ENCODE assay signal across 31 cellular contexts in the genomic region with DNA sequence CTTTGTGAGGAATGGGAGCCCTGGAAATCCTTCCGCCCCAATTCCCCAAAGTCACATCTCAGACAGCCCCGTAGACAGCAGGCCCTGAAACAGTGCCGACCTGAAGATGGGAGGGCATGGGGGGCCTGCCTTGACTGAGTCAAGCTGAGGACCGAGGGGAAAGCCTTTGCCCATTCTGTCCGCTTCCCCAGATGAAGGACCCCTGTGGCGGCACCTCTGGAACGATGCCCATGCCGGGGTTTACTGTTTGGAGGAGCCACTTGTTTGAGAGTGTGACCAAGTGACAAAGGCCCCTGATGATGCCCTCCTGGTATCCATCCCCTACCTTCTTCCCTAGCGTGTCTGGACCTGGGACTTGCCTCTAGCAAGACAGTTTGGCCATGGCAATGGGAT. TPM values are rescaled to one million over a fixed set of nuclear protein-coding genes. Genes with fewer than 3 reads are reported as not detected.
"Had no signal": no experiment of that assay in that cellular context is flagged by ENCODE, and none has a peak within 500 bp of the region (broad histone marks: within the 10 kb centered on the region; RNA-seq: fewer than 3 reads in every experiment).

No MANE protein-coding gene starts in this region.

- H3K27ac Mint-ChIP-seq: activated CD8-positive, alpha-beta T cell treated with anti-CD3 and anti-CD28 coated beads, Interleukin-2, amount 10 ng/mL, durations not matched to agents 7 days and 5 days; activated naive CD4-positive, alpha-beta T cell treated with anti-CD3 and anti-CD28 coated beads for 36 hours; activated naive CD8-positive, alpha-beta T cell; activated T-helper 1 cell treated with anti-CD3 and anti-CD28 coated beads, Interleukin-12 subunit alpha, Interleukin-12 subunit beta, Interleukin-2, Interleukin-4 antibody, amounts not matched to agents 30 ng/mL and 10 ng/mL and 1 ng/mL, durations not matched to agents 14 hours and 24 hours and 36 hours; T-helper 1 cell treated with Interleukin-12 subunit alpha and Interleukin-12 subunit beta and Interleukin-4 antibody, amounts not matched to agents 30 μg/mL and 1 μg/mL, for 36 hours had no signal

- H3K36me3 ChIP-seq: adrenal gland, breast epithelium, MG63, SJCRH30 had no signal

- H3K4me3 ChIP-seq: adrenal gland, breast epithelium, MG63, SJCRH30 had no signal

- DNase-seq: activated CD4-positive, alpha-beta T cell treated with anti-CD3 and anti-CD28 coated beads for 4 hours; activated CD4-positive, alpha-beta T cell treated with anti-CD3 and anti-CD28 coated beads, Interleukin-2, amount 50 U/mL, for 4 hours; activated CD8-positive, alpha-beta memory T cell treated with anti-CD3 and anti-CD28 coated beads, Interleukin-2, amount 50 U/mL, for 48 hours; activated CD8-positive, alpha-beta T cell treated with anti-CD3 and anti-CD28 coated beads, Interleukin-2, amount 10 ng/mL, durations not matched to agents 7 days and 5 days; activated gamma-delta T cell; activated naive CD4-positive, alpha-beta T cell treated with anti-CD3 and anti-CD28 coated beads for 36 hours; activated T-cell treated with anti-CD3 and anti-CD28 coated beads, Interleukin-2, amount 50 U/mL, for 1 hour; adrenal gland; anterior cingulate cortex; MG63; MV-4-11; NCI-H1092 treated with DMSO at 0.1 percent for 48 hours; NCI-H1436; NCI-H1694 treated with DMSO at 0.1 percent for 48 hours; NCI-H2029 treated with DMSO at 0.1 percent for 48 hours; NCI-H345; NCI-H510A treated with DMSO at 0.1 percent for 48 hours; NCI-H69; NK-92 treated with Interleukin-12 subunit alpha and Interleukin-12 subunit beta, amount 100 ng/mL, for 24 hours; OCI-M1; Right ventricle myocardium superior; RPMI8226; SJCRH30; SK-N-SH had no signal

- H3K27me3 ChIP-seq: adrenal gland, MG63, SJCRH30 had no signal

- H3K4me3 Mint-ChIP-seq: activated CD8-positive, alpha-beta T cell treated with anti-CD3 and anti-CD28 coated beads, Interleukin-2, amount 10 ng/mL, durations not matched to agents 7 days and 5 days; activated naive CD4-positive, alpha-beta T cell treated with anti-CD3 and anti-CD28 coated beads for 36 hours; activated naive CD8-positive, alpha-beta T cell; activated T-helper 1 cell treated with anti-CD3 and anti-CD28 coated beads, Interleukin-12 subunit alpha, Interleukin-12 subunit beta, Interleukin-2, Interleukin-4 antibody, amounts not matched to agents 30 ng/mL and 10 ng/mL and 1 ng/mL, durations not matched to agents 14 hours and 24 hours and 36 hours; T-helper 1 cell treated with Interleukin-12 subunit alpha and Interleukin-12 subunit beta and Interleukin-4 antibody, amounts not matched to agents 30 μg/mL and 1 μg/mL, for 36 hours had no signal

- H3K9me3 Mint-ChIP-seq: activated T-helper 1 cell treated with anti-CD3 and anti-CD28 coated beads, Interleukin-12 subunit alpha, Interleukin-12 subunit beta, Interleukin-2, Interleukin-4 antibody, amounts not matched to agents 30 ng/mL and 10 ng/mL and 1 ng/mL, durations not matched to agents 14 hours and 24 hours and 36 hours had no signal

- H3K4me1 ChIP-seq: adrenal gland, breast epithelium had no signal

- H3K36me3 Mint-ChIP-seq: activated naive CD8-positive, alpha-beta T cell had no signal

- ATAC-seq: activated CD4-positive, CD25-positive, alpha-beta regulatory T cell treated with anti-CD3 and anti-CD28 coated beads, Interleukin-2, amount 50 U/mL, for 24 hours; activated CD8-positive, alpha-beta T cell treated with anti-CD3 and anti-CD28 coated beads, Interleukin-2, amount 10 ng/mL, durations not matched to agents 7 days and 5 days; Panc1 had no signal

- H3K9me3 ChIP-seq: adrenal gland, SK-N-SH had no signal

- H3K27ac ChIP-seq: adrenal gland, breast epithelium, KMS-11, SJCRH30 had no signal

RNA-seq across cellular contexts. Expression of a gene that starts 43.7 kb away (rescaled TPM):
- total RNA-seq: activated CD8-positive, alpha-beta T cell treated with anti-CD3 and anti-CD28 coated beads, Interleukin-2, amount 10 ng/mL, durations not matched to agents 7 days and 5 days; activated naive CD4-positive, alpha-beta T cell treated with anti-CD3 and anti-CD28 coated beads for 36 hours; activated T-helper 1 cell treated with anti-CD3 and anti-CD28 coated beads, Interleukin-12 subunit alpha, Interleukin-12 subunit beta, Interleukin-2, Interleukin-4 antibody, amounts not matched to agents 30 ng/mL and 10 ng/mL and 1 ng/mL, durations not matched to agents 14 hours and 24 hours and 36 hours; adrenal gland; breast epithelium; Right ventricle myocardium superior; SJCRH30 had no signal
